ENCODE assay signal across 20 cellular contexts in the genomic region with DNA sequence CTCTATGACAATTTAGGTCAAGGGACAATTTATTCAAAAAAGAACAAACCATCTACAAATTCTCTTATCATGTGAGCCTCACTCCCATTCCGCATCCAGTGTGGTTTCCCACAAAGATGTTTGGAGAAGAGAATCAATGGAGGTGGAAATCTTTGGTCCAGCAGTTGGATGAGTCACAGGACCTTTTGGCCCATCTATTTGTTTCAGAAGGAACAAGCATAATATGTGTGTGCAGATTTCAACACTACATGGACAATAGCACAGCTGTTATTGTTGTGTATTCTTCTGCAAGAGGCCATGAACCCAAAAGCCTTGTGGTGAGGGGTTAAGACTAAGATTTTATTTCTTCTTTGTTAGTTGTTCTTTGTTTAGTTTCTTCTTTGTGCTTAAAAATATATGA. TPM values are rescaled to one million over a fixed set of nuclear protein-coding genes. Genes with fewer than 3 reads are reported as not detected.
DNase-seq lines count a peak whose midpoint lies in the region; ATAC-seq and TF ChIP-seq lines count a peak whose summit lies in the region.
"Had no signal": no experiment of that assay in that cellular context is flagged by ENCODE, and none has a peak within 500 bp of the region (broad histone marks: within the 10 kb centered on the region; RNA-seq: fewer than 3 reads in every experiment).

No MANE protein-coding gene starts in this region.

- H3K9me3 ChIP-seq in endodermal cell (ENCODE audit: control insufficient read depth, low read length) = peaks cover 25% of the 10 kb centered on the region

- peaks cover 42% of the 10 kb centered on the region for H3K36me3 ChIP-seq in endodermal cell (ENCODE audit: control insufficient read depth, insufficient read depth, low read length)

- H3K4me3 ChIP-seq in endodermal cell (ENCODE audit: low read length) = peak overlapping the region; percentile 15
- H3K4me3 ChIP-seq: GM23248 had no signal

- H3K27ac ChIP-seq in endodermal cell (ENCODE audit: low read depth, low read length) = no peak overlapping the region
- H3K27ac ChIP-seq: GM23248 had no signal

- no peaks in the 10 kb centered on the region for H3K27me3 Mint-ChIP-seq in endodermal cell (ENCODE audit: insufficient read depth)

- H3K9ac ChIP-seq in endodermal cell (ENCODE audit: extremely low read depth, low read length, poor library complexity, severe bottlenecking) = no peak overlapping the region
- H3K9ac ChIP-seq: GM23248 had no signal

- WGBS in endodermal cell (ENCODE audit: insufficient coverage in 1 of 2, insufficient read length in 1 of 2), 2 experiments = 80 to 100% methylated on average over 1 of the region's 1 CpG

- DNase-seq in EL (peak; percentile 13), MV-4-11 (lab: John Stamatoyannopoulos, UW) (peak; percentile 5), endodermal cell (no peak), mucosa of gallbladder (ENCODE audit: low spot score) (peak; percentile 14), GF-D8 (lab: John Stamatoyannopoulos, UW) (no peak), GM10266 (ENCODE audit: extremely low spot score) (no peak)
- DNase-seq: COR-L47, DMS153, GM23248, KBM-7, NCI-H1105 treated with DMSO at 0.1 percent for 48 hours, NCI-H187, NCI-H446 treated with DMSO at 0.1 percent for 48 hours, NCI-H774, SHP77 had no signal

- peaks cover 41% of the 10 kb centered on the region for H3K36me3 Mint-ChIP-seq in endodermal cell (ENCODE audit: low read depth)
- H3K36me3 Mint-ChIP-seq: CD14-positive monocyte had no signal

- H3K4me1 ChIP-seq in endodermal cell (ENCODE audit: control insufficient read depth, insufficient read depth, low read length) = no peaks in the 10 kb centered on the region

- TF ChIP-seq CTCF in endodermal cell (conservative IDR thresholded peaks at IDR 0.05) = no peak
- TF ChIP-seq CTCF in GM10266 (IDR thresholded peaks at IDR 0.05; ENCODE audit: control insufficient read depth, insufficient read depth, low read depth, missing control alignments) = no peak

- H3K27me3 ChIP-seq in endodermal cell (ENCODE audit: control insufficient read depth, insufficient read depth, low read length, poor library complexity, severe bottlenecking) = no peaks in the 10 kb centered on the region

- H3K27ac Mint-ChIP-seq in endodermal cell = no peak overlapping the region
- H3K27ac Mint-ChIP-seq: CD14-positive monocyte had no signal

- peaks cover 35% of the 10 kb centered on the region for H3K9me3 Mint-ChIP-seq in endodermal cell

- no peak for ATAC-seq in GM19023 (IDR thresholded peaks at IDR 0.05; ENCODE audit: unreplicated experiment)
- ATAC-seq: Panc1 had no signal

- H3K4me1 Mint-ChIP-seq in endodermal cell = no peaks in the 10 kb centered on the region
- H3K4me1 Mint-ChIP-seq: CD14-positive monocyte had no signal

- no peak overlapping the region for H3K4me3 Mint-ChIP-seq in endodermal cell
- H3K4me3 Mint-ChIP-seq: CD14-positive monocyte had no signal

RNA-seq across cellular contexts. Expression of a gene that starts 38.8 kb away (rescaled TPM):
- total RNA-seq in endodermal cell (1 to 10 TPM; 1.8 to 9.6 TPM), mucosa of gallbladder (not detected)
- polyA plus RNA-seq in endodermal cell (2013, experiment 1 of 2) = not detected
- polyA plus RNA-seq in endodermal cell (2013, experiment 2 of 2) = 0.50 TPM
- total RNA-seq: A673, GM23248, MCF 10A had no signal
- polyA plus RNA-seq: CD14-positive monocyte, GM23248 had no signal

Comparison
In these comparisons a context has a peak if more than half of its experiments do, and no peak if none do; other contexts are left out.
1. DNase-seq: peak in EL (single experiment), MV-4-11 (single experiment) and mucosa of gallbladder (single experiment); none in endodermal cell (single experiment), GF-D8 (single experiment) and GM10266 (single experiment).